28 cellular contexts compared by ENCODE assay signal in genomic region chr7:79149831-79150230, GRCh38.
DNase-seq lines count a peak whose midpoint lies in the region; ATAC-seq, FAIRE-seq and TF ChIP-seq lines count a peak whose summit lies in the region.
"Had no signal": no experiment of that assay in that cellular context is flagged by ENCODE, and none has a peak within 500 bp of the region (broad histone marks: within the 10 kb centered on the region; RNA-seq: fewer than 3 reads in every experiment).

No MANE protein-coding gene starts in this region.

- no peaks in the 10 kb centered on the region for H3K79me2 ChIP-seq in PC-3 (ENCODE audit: low read length)

- no peaks in the 10 kb centered on the region for H3K27me3 ChIP-seq in PC-3 (ENCODE audit: low read length)
- no peaks in the 10 kb centered on the region for H3K27me3 ChIP-seq in neuronal stem cell (ENCODE audit: control insufficient read depth in 3 of 3, insufficient read depth in 3 of 3, low read depth in 1 of 3, low read length in 3 of 3)
- H3K27me3 ChIP-seq: BLaER1 treated with 17β-estradiol and CSF1 and Interleukin-3, amounts not matched to agents 10 nM and 100 nM had no signal

- DNase-seq in HFFc6 = no peak
- DNase-seq in PC-3 = peak; percentile 22
- peak; percentile 2 for DNase-seq in fibroblast of pulmonary artery (ENCODE audit: low read depth)
- peak; percentile 23 for DNase-seq in urothelium cell line (ENCODE audit: low spot score)
- DNase-seq in neuronal stem cell (ENCODE audit: low spot score) = no peak
- DNase-seq in RKO (ENCODE audit: low spot score) = no peak
- DNase-seq: AML-193; CD4-positive, alpha-beta T cell; COR-L47; GF-D8; HCEC 1CT; Karpas-422; NCI-H1092 treated with DMSO at 0.1 percent for 48 hours; NCI-H1436; NCI-H187; NCI-H2081 treated with DMSO at 0.1 percent for 48 hours; NCI-H446 treated with DMSO at 0.1 percent for 48 hours; NCI-H526; NCI-H82; NK-92 treated with Interleukin-12 subunit alpha and Interleukin-12 subunit beta, amount 100 ng/mL, for 24 hours; SHP77; SW 1271 had no signal

- H3K23ac ChIP-seq in neuronal stem cell (ENCODE audit: low read depth, low read length, poor library complexity) = no peak overlapping the region

- CTCF ChIA-PET in PC-3 (lab: Charles Lee) = no interaction called here

- H3K27me3 Mint-ChIP-seq in HFFc6 (ENCODE audit: insufficient read depth) = no peaks in the 10 kb centered on the region; the same call in 1 of the 2 replicates
- H3K27me3 Mint-ChIP-seq: CD4-positive, alpha-beta T cell had no signal

- H2BK5ac ChIP-seq in neuronal stem cell (ENCODE audit: low read length) = no peak overlapping the region

- BruUV-seq in PC-3 (replicated peaks; lab: Mats Ljungman, UMichigan) = no TSS peak

- POLR2A ChIA-PET in PC-3 (lab: Charles Lee; ENCODE audit: unreplicated experiment) = no interaction called here

- H3K27ac ChIP-seq in PC-3 (ENCODE audit: low read length) (no peak overlapping the region), neuronal stem cell (replicated peaks; ENCODE audit: low read length) (no peak overlapping the region)
- H3K27ac ChIP-seq: BLaER1 treated with 17β-estradiol and CSF1 and Interleukin-3, amounts not matched to agents 10 nM and 100 nM; RWPE1 had no signal

- H3K4me2 ChIP-seq in PC-3 (ENCODE audit: low read length) (no peak overlapping the region), neuronal stem cell (ENCODE audit: insufficient read depth, low read length, poor library complexity, severe bottlenecking) (no peak overlapping the region)
- H3K4me2 ChIP-seq: BLaER1 treated with 17β-estradiol and CSF1 and Interleukin-3, amounts not matched to agents 10 nM and 100 nM had no signal

- no CpG with 5 or more reads among the region's 1 CpG for WGBS in neuronal stem cell (ENCODE audit: extremely low coverage in 2 of 2, insufficient read length in 2 of 2, insufficient replicate concordance in 1 of 2), 2 donors

- H3K36me3 ChIP-seq in PC-3 (ENCODE audit: low read depth, low read length) (no peaks in the 10 kb centered on the region), neuronal stem cell (replicated peaks in 1 of 2; ENCODE audit: control insufficient read depth in 2 of 2, insufficient read depth in 2 of 2, low read length in 2 of 2) (no peaks in the 10 kb centered on the region)
- H3K36me3 ChIP-seq: BLaER1 treated with 17β-estradiol and CSF1 and Interleukin-3, amounts not matched to agents 10 nM and 100 nM had no signal

- peak overlapping the region; percentile 29 for H3K27ac Mint-ChIP-seq in HFFc6
- H3K27ac Mint-ChIP-seq: CD4-positive, alpha-beta T cell had no signal

- no peaks in the 10 kb centered on the region for H3K9me3 Mint-ChIP-seq in HFFc6
- H3K9me3 Mint-ChIP-seq: CD4-positive, alpha-beta T cell had no signal

- no peak overlapping the region for H3K18ac ChIP-seq in neuronal stem cell (ENCODE audit: low read length)

- H3K4me1 Mint-ChIP-seq in HFFc6 (ENCODE audit: low read depth) = peaks cover 39% of the 10 kb centered on the region

- H2AFZ ChIP-seq in PC-3 (ENCODE audit: low read length) = no peak overlapping the region
- H2AFZ ChIP-seq in neuronal stem cell (ENCODE audit: low read length) = no peak overlapping the region

- TF ChIP-seq CTCF in HFFc6 (IDR thresholded peaks at IDR 0.05) (no peak), PC-3 (conservative IDR thresholded peaks at IDR 0.05; ENCODE audit: low read depth, low read length) (no peak), fibroblast of pulmonary artery (IDR thresholded peaks at IDR 0.05; ENCODE audit: low read length, missing control alignments) (no peak)

- no peak for FAIRE-seq in urothelium cell line (lab: Jason Lieb, UNC)
- FAIRE-seq: GM12892, GM19239, H1 had no signal

- no peak overlapping the region for H2BK12ac ChIP-seq in neuronal stem cell (ENCODE audit: low read length)

- H3F3A ChIP-seq in PC-3 (ENCODE audit: low read length, unreplicated experiment) = no peaks in the 10 kb centered on the region

- no peak overlapping the region for H2BK120ac ChIP-seq in neuronal stem cell (ENCODE audit: low read depth, low read length)

- H3K4me1 ChIP-seq in PC-3 (ENCODE audit: insufficient read depth, low read length) (no peaks in the 10 kb centered on the region), neuronal stem cell (ENCODE audit: control insufficient read depth in 2 of 2, insufficient read depth in 1 of 2, low read depth in 1 of 2, low read length in 2 of 2) (no peaks in the 10 kb centered on the region)

- no peak overlapping the region for H4K8ac ChIP-seq in neuronal stem cell (ENCODE audit: low read depth, low read length)

- H3K36me3 Mint-ChIP-seq in HFFc6 (ENCODE audit: low read depth) = no peaks in the 10 kb centered on the region

- H2BK15ac ChIP-seq in neuronal stem cell (ENCODE audit: low read length) = no peak overlapping the region

- H3K4me3 ChIP-seq in PC-3 (ENCODE audit: low read length) (no peak overlapping the region), fibroblast of pulmonary artery (replicated peaks; ENCODE audit: low read depth, low read length) (no peak overlapping the region), neuronal stem cell (ENCODE audit: low read length in 2 of 2) (no peak overlapping the region)
- H3K4me3 ChIP-seq: BLaER1 treated with 17β-estradiol and CSF1 and Interleukin-3, amounts not matched to agents 10 nM and 100 nM had no signal

- ATAC-seq in PC-3 (no peak), GM18861 (IDR thresholded peaks at IDR 0.05; ENCODE audit: unreplicated experiment) (no peak)

- H3K9ac ChIP-seq in PC-3 (ENCODE audit: low read length) (no peak overlapping the region), neuronal stem cell (ENCODE audit: low read depth, low read length, poor library complexity) (no peak overlapping the region)
- H3K9ac ChIP-seq: BLaER1 treated with 17β-estradiol and CSF1 and Interleukin-3, amounts not matched to agents 10 nM and 100 nM had no signal

- H4K20me1 ChIP-seq in PC-3 (ENCODE audit: low read length) = no peaks in the 10 kb centered on the region
- H4K20me1 ChIP-seq: BLaER1 treated with 17β-estradiol and CSF1 and Interleukin-3, amounts not matched to agents 10 nM and 100 nM had no signal

- no peaks in the 10 kb centered on the region for H3K9me2 ChIP-seq in PC-3 (replicated peaks; ENCODE audit: low read length)

- no peak overlapping the region for H4K91ac ChIP-seq in neuronal stem cell (ENCODE audit: low read depth, low read length, poor library complexity)

- no peaks in the 10 kb centered on the region for H3K9me3 ChIP-seq in PC-3 (ENCODE audit: low read length)
- H3K9me3 ChIP-seq in neuronal stem cell (replicated peaks in 1 of 2; ENCODE audit: control insufficient read depth in 2 of 2, insufficient read depth in 1 of 2, low read depth in 1 of 2, low read length in 2 of 2) = no peaks in the 10 kb centered on the region
- H3K9me3 ChIP-seq: BLaER1 treated with 17β-estradiol and CSF1 and Interleukin-3, amounts not matched to agents 10 nM and 100 nM had no signal

- H3K14ac ChIP-seq in neuronal stem cell (ENCODE audit: low read length) = no peak overlapping the region

- H3K4ac ChIP-seq in neuronal stem cell (ENCODE audit: low read length) = no peak overlapping the region

- intact Hi-C loops in PC-3 (cut with micrococcal nuclease) = no loop called here

- no peak overlapping the region for H2AK5ac ChIP-seq in neuronal stem cell (ENCODE audit: low read depth, low read length)

- H3K4me3 Mint-ChIP-seq in HFFc6 = peak overlapping the region; percentile 12; the same call in 1 of the 2 replicates
- H3K4me3 Mint-ChIP-seq: CD4-positive, alpha-beta T cell had no signal

- H3K79me1 ChIP-seq in neuronal stem cell (ENCODE audit: low read depth, low read length) = no peaks in the 10 kb centered on the region

Comparison
In these comparisons a context has a peak if more than half of its experiments do, and no peak if none do; other contexts are left out.
1. DNase-seq: peak in PC-3 (single experiment), fibroblast of pulmonary artery (single experiment) and urothelium cell line (single experiment); none in HFFc6 (single experiment), neuronal stem cell (single experiment) and RKO (single experiment).